In genomic region chr2:169757778-169758177, GRCh38 we compare ENCODE assay signal across 7 cellular contexts.
"Had no signal": no experiment of that assay in that cellular context is flagged by ENCODE, and none has a peak within 500 bp of the region (broad histone marks: within the 10 kb centered on the region; RNA-seq: fewer than 3 reads in every experiment).

No MANE protein-coding gene starts in this region.

- H3K4me3 ChIP-seq: GM23338 had no signal

- H2AFZ ChIP-seq: GM23338 had no signal

- H3K4me3 Mint-ChIP-seq: GM23338, H9 had no signal

- H3K4me2 ChIP-seq: GM23338 had no signal

- H3K27ac Mint-ChIP-seq: GM23338 had no signal

- FAIRE-seq: H1, H54, HTR-8/SVneo had no signal

- ATAC-seq: GM23338 had no signal

- H3K4me1 Mint-ChIP-seq: IgD-negative memory B cell had no signal

- DNase-seq: H9, HCEC 1CT had no signal

- H3K27me3 Mint-ChIP-seq: IgD-negative memory B cell had no signal
